1 cellular context compared by ENCODE assay signal in genomic region chr15:38563723-38564519, GRCh38.
A peak's percentile ranks its signal among the peaks of the same experiment; 100 is the strongest.
TF ChIP-seq lines count a peak whose summit lies in the region.

No MANE protein-coding gene starts in this region.

TF ChIP-seq in GM12878, 131 proteins besides CTCF, POLR2A, EP300 and RAD21 (continued from another document and continues in another):
- no peak for TF ChIP-seq ZBTB11 (CRISPR knock-in tag; IDR thresholded peaks at IDR 0.05)
- TF ChIP-seq USF2 (IDR thresholded peaks at IDR 0.05; ENCODE audit: borderline replicate concordance, low read depth, low read length): no peak
- no peak for TF ChIP-seq SP1 (IDR thresholded peaks at IDR 0.05; ENCODE audit: low read depth, low read length)
- TF ChIP-seq BHLHE40 (IDR thresholded peaks at IDR 0.05; ENCODE audit: borderline replicate concordance in 1 of 2, low read depth in 2 of 2, low read length in 1 of 2): peak; percentile 63 to 75; a peak in 3 of 4 replicates
- TF ChIP-seq RFX5 (IDR thresholded peaks at IDR 0.05; ENCODE audit: low read depth, low read length): no peak
- TF ChIP-seq PAX5 (IDR thresholded peaks at IDR 0.05; ENCODE audit: borderline replicate concordance, low read depth, low read length): no peak
- no peak for TF ChIP-seq ELK1 (IDR thresholded peaks at IDR 0.05; ENCODE audit: low read depth, low read length)
- TF ChIP-seq SMARCA5 (IDR thresholded peaks at IDR 0.05): peak; percentile 94
- no peak; the same call in 1 of the 2 replicates for TF ChIP-seq RELB (IDR thresholded peaks at IDR 0.05; ENCODE audit: low read depth)
- TF ChIP-seq SUPT20H (IDR thresholded peaks at IDR 0.05; ENCODE audit: borderline replicate concordance, control insufficient read depth, low read depth, low read length): no peak
- TF ChIP-seq NR2F1 (conservative IDR thresholded peaks at IDR 0.05): peak; percentile 34
- TF ChIP-seq EGR1 (IDR thresholded peaks at IDR 0.05; ENCODE audit: borderline replicate concordance in 1 of 2, low read depth in 2 of 2, low read length in 2 of 2): peak in 1 of 2 experiments; percentile 78; a peak in 2 of 3 replicates
- TF ChIP-seq POU2F2 (IDR thresholded peaks at IDR 0.05; ENCODE audit: borderline replicate concordance, low read depth, low read length): no peak
- TF ChIP-seq ZNF687 (IDR thresholded peaks at IDR 0.05): peak; percentile 24; the same call in 1 of the 2 replicates
- TF ChIP-seq KDM1A (IDR thresholded peaks at IDR 0.05; ENCODE audit: borderline replicate concordance): no peak
- TF ChIP-seq GABPA (IDR thresholded peaks at IDR 0.05; ENCODE audit: low read depth): no peak
- TF ChIP-seq KAT2A (conservative IDR thresholded peaks at IDR 0.05; ENCODE audit: control insufficient read depth, low read depth, low read length): no peak
- 0 out of 2 replicates have a peak, but pooled peaks have one; percentile 70 for TF ChIP-seq RCOR1 (conservative IDR thresholded peaks at IDR 0.05; ENCODE audit: low read depth, low read length)
- no peak for TF ChIP-seq TCF7 (IDR thresholded peaks at IDR 0.05; ENCODE audit: borderline replicate concordance)
- no peak for TF ChIP-seq FOXK2 (IDR thresholded peaks at IDR 0.05)
- TF ChIP-seq MYB (IDR thresholded peaks at IDR 0.05; ENCODE audit: borderline replicate concordance, low read depth, low read length): no peak
- TF ChIP-seq EED (IDR thresholded peaks at IDR 0.05; ENCODE audit: low read depth): peak; percentile 52
- no peak for TF ChIP-seq SUZ12 (IDR thresholded peaks at IDR 0.05; ENCODE audit: unreplicated experiment)
- TF ChIP-seq NFIC (IDR thresholded peaks at IDR 0.05; ENCODE audit: low read depth, low read length): no peak
- TF ChIP-seq ZNF592 (IDR thresholded peaks at IDR 0.05): peak; percentile 63; the same call in 1 of the 2 replicates
- no peak for TF ChIP-seq CEBPB (IDR thresholded peaks at IDR 0.05; ENCODE audit: borderline replicate concordance in 1 of 2, low read depth in 2 of 2, low read length in 2 of 2)
- 0 out of 2 replicates have a peak, but pooled peaks have one; percentile 53 for TF ChIP-seq TARDBP (IDR thresholded peaks at IDR 0.05; ENCODE audit: borderline replicate concordance)
- no peak for TF ChIP-seq ZNF622 (IDR thresholded peaks at IDR 0.05)
- no peak for TF ChIP-seq WRNIP1 (IDR thresholded peaks at IDR 0.05; ENCODE audit: borderline replicate concordance, low read depth, low read length)
- peak; percentile 15 for TF ChIP-seq MEF2B (IDR thresholded peaks at IDR 0.05; ENCODE audit: partially characterized antibody, poor library complexity, severe bottlenecking)
- peak; percentile 62; the same call in 1 of the 2 replicates for TF ChIP-seq IKZF1 (conservative IDR thresholded peaks at IDR 0.05)
- no peak for TF ChIP-seq NR2C2 (IDR thresholded peaks at IDR 0.05; ENCODE audit: borderline replicate concordance, control insufficient read depth, insufficient read length, low read depth)
- peak; percentile 78 for TF ChIP-seq NBN (IDR thresholded peaks at IDR 0.05)
- TF ChIP-seq TCF3 (IDR thresholded peaks at IDR 0.05; ENCODE audit: borderline replicate concordance, insufficient read depth, low read depth, low read length): peak; percentile 95
- peak; percentile 74; the same call in 1 of the 2 replicates for TF ChIP-seq ZNF207 (IDR thresholded peaks at IDR 0.05; ENCODE audit: borderline replicate concordance)
- no peak for TF ChIP-seq MAX (IDR thresholded peaks at IDR 0.05; ENCODE audit: low read depth, low read length)
- TF ChIP-seq ATF7 (IDR thresholded peaks at IDR 0.05; ENCODE audit: low read depth): no peak
- TF ChIP-seq ESRRA (IDR thresholded peaks at IDR 0.05; ENCODE audit: low read length): no peak
- TF ChIP-seq HCFC1 (IDR thresholded peaks at IDR 0.05; ENCODE audit: low read length): peak; percentile 16; the same call in 1 of the 2 replicates
- TF ChIP-seq SRF (IDR thresholded peaks at IDR 0.05; ENCODE audit: low read depth in 2 of 2, low read length in 2 of 2): no peak
- no peak for TF ChIP-seq CHD2 (IDR thresholded peaks at IDR 0.05; ENCODE audit: borderline replicate concordance, low read depth, low read length)
- TF ChIP-seq MYC (IDR thresholded peaks at IDR 0.05; ENCODE audit: insufficient read depth, insufficient read length, insufficient replicate concordance, low read length, severe bottlenecking): no peak
- TF ChIP-seq SPI1 (IDR thresholded peaks at IDR 0.05; ENCODE audit: borderline replicate concordance, insufficient read depth, low read depth, low read length): peak; percentile 38; the same call in 1 of the 2 replicates
- no peak for TF ChIP-seq CBX3 (IDR thresholded peaks at IDR 0.05; ENCODE audit: borderline replicate concordance, low read depth)
- TF ChIP-seq POLR2AphosphoS5 (IDR thresholded peaks at IDR 0.05; ENCODE audit: low read length): peak; percentile 55; the same call in 1 of the 2 replicates
